ENCODE assay signal across 29 cellular contexts in genomic region chr7:157307534-157307838, GRCh38. TPM values are rescaled to one million over a fixed set of nuclear protein-coding genes. Genes with fewer than 3 reads are reported as not detected.
DNase-seq lines count a peak whose midpoint lies in the region; ATAC-seq, FAIRE-seq and TF ChIP-seq lines count a peak whose summit lies in the region.
"Had no signal": no experiment of that assay in that cellular context is flagged by ENCODE, and none has a peak within 500 bp of the region (broad histone marks: within the 10 kb centered on the region; RNA-seq: fewer than 3 reads in every experiment).

No MANE protein-coding gene starts in this region.

- no peaks in the 10 kb centered on the region; the same call in 1 of the 2 replicates for H3K23me2 ChIP-seq in H1 (ENCODE audit: low read depth, low read length)

- CTCF ChIA-PET in H1 (lab: Charles Lee; ENCODE audit: partially characterized antibody) = interaction anchor here (0.6 to 1.8 kb wide), 3 partner anchors 32 to 102 kb away, joined by 3 to 10 read pairs (median 4); no protein-coding TSS in a partner anchor
- CTCF ChIA-PET in activated CD8-positive, alpha-beta T cell treated with anti-CD3 and anti-CD28 coated beads for 36 hours (lab: Charles Lee) = interaction anchor here (1.3 to 1.4 kb wide), 2 partner anchors 31 to 57 kb away, joined by 3 read pairs; no protein-coding TSS in a partner anchor

- H3K27ac Mint-ChIP-seq in activated naive CD8-positive, alpha-beta T cell treated with anti-CD3 and anti-CD28 coated beads for 36 hours = peak overlapping the region; percentile 61
- H3K27ac Mint-ChIP-seq in activated naive CD8-positive, alpha-beta T cell treated with anti-CD3 and anti-CD28 coated beads, Interleukin-2, amount 50 U/mL, for 24 hours = no peak overlapping the region
- H3K27ac Mint-ChIP-seq in stimulated activated effector memory CD8-positive, alpha-beta T cell treated with anti-CD3 and anti-CD28 coated beads, Interleukin-12 subunit alpha, Interleukin-12 subunit beta, amount 100 ng/mL, for 72 hours = peak overlapping the region; percentile 66
- no peak overlapping the region for H3K27ac Mint-ChIP-seq in activated CD8-positive, alpha-beta T cell treated with anti-CD3 and anti-CD28 coated beads for 36 hours

- H3K4me3 ChIP-seq in Loucy (ENCODE audit: low read length, poor library complexity, severe bottlenecking) (no peak overlapping the region), H1 (ENCODE audit: extremely low read depth in 1 of 4, insufficient read depth in 2 of 4, low read depth in 3 of 4, low read length in 4 of 4) (peak overlapping the region in 1 of 4 experiments; percentile 6; a peak in 1 of 8 replicates), HAP-1 (no peak overlapping the region)
- H3K4me3 ChIP-seq: A549, body of pancreas, esophagus muscularis mucosa, psoas muscle, thyroid gland had no signal

- H3K36me3 Mint-ChIP-seq in activated naive CD8-positive, alpha-beta T cell treated with anti-CD3 and anti-CD28 coated beads for 36 hours = no peaks in the 10 kb centered on the region
- H3K36me3 Mint-ChIP-seq in activated naive CD8-positive, alpha-beta T cell treated with anti-CD3 and anti-CD28 coated beads, Interleukin-2, amount 50 U/mL, for 24 hours (ENCODE audit: low read depth) = no peaks in the 10 kb centered on the region
- H3K36me3 Mint-ChIP-seq in stimulated activated effector memory CD8-positive, alpha-beta T cell treated with anti-CD3 and anti-CD28 coated beads, Interleukin-12 subunit alpha, Interleukin-12 subunit beta, amount 100 ng/mL, for 72 hours = peaks cover 17% of the 10 kb centered on the region
- H3K36me3 Mint-ChIP-seq in activated CD8-positive, alpha-beta T cell treated with anti-CD3 and anti-CD28 coated beads for 36 hours (ENCODE audit: low read depth) = no peaks in the 10 kb centered on the region
- H3K36me3 Mint-ChIP-seq: CD4-positive, alpha-beta memory T cell; naive thymus-derived CD4-positive, alpha-beta T cell had no signal

- peak overlapping the region; percentile 74; the same call in 1 of the 2 replicates for H2BK20ac ChIP-seq in H1 (ENCODE audit: low read length)

- H3K9me3 Mint-ChIP-seq in activated naive CD8-positive, alpha-beta T cell treated with anti-CD3 and anti-CD28 coated beads for 36 hours = no peaks in the 10 kb centered on the region
- H3K9me3 Mint-ChIP-seq in activated naive CD8-positive, alpha-beta T cell treated with anti-CD3 and anti-CD28 coated beads, Interleukin-2, amount 50 U/mL, for 24 hours = no peaks in the 10 kb centered on the region
- H3K9me3 Mint-ChIP-seq in stimulated activated effector memory CD8-positive, alpha-beta T cell treated with anti-CD3 and anti-CD28 coated beads, Interleukin-12 subunit alpha, Interleukin-12 subunit beta, amount 100 ng/mL, for 72 hours = no peaks in the 10 kb centered on the region
- no peaks in the 10 kb centered on the region for H3K9me3 Mint-ChIP-seq in activated CD8-positive, alpha-beta T cell treated with anti-CD3 and anti-CD28 coated beads for 36 hours
- H3K9me3 Mint-ChIP-seq: CD4-positive, alpha-beta memory T cell had no signal

- H2BK12ac ChIP-seq in H1 (ENCODE audit: low read depth, low read length) = peak overlapping the region; percentile 95

- no peak for TF ChIP-seq EP300 in H1 (IDR thresholded peaks at IDR 0.05; ENCODE audit: borderline replicate concordance in 1 of 2, low read depth in 2 of 2, low read length in 2 of 2)

- H2BK120ac ChIP-seq in H1 (replicated peaks; ENCODE audit: low read depth, low read length) = peak overlapping the region; percentile 95

- H2AK5ac ChIP-seq in H1 (ENCODE audit: low read depth, low read length) = peak overlapping the region; percentile 54; the same call in 1 of the 2 replicates

- H3K79me2 ChIP-seq in Loucy (ENCODE audit: insufficient read depth, low read length) = peaks cover 6% of the 10 kb centered on the region; the same call in 1 of the 2 replicates
- H3K79me2 ChIP-seq in H1 (ENCODE audit: control insufficient read depth in 1 of 2, insufficient read depth in 2 of 2, low read length in 2 of 2) = no peaks in the 10 kb centered on the region

- no peak overlapping the region for H4K5ac ChIP-seq in H1 (ENCODE audit: insufficient read length, low read depth, low read length)

- H3K4me1 Mint-ChIP-seq in activated naive CD8-positive, alpha-beta T cell treated with anti-CD3 and anti-CD28 coated beads for 36 hours = peaks cover 16% of the 10 kb centered on the region
- peaks cover 25% of the 10 kb centered on the region for H3K4me1 Mint-ChIP-seq in activated naive CD8-positive, alpha-beta T cell treated with anti-CD3 and anti-CD28 coated beads, Interleukin-2, amount 50 U/mL, for 24 hours
- H3K4me1 Mint-ChIP-seq in stimulated activated effector memory CD8-positive, alpha-beta T cell treated with anti-CD3 and anti-CD28 coated beads, Interleukin-12 subunit alpha, Interleukin-12 subunit beta, amount 100 ng/mL, for 72 hours = peaks cover 50% of the 10 kb centered on the region
- peaks cover 17% of the 10 kb centered on the region for H3K4me1 Mint-ChIP-seq in activated CD8-positive, alpha-beta T cell treated with anti-CD3 and anti-CD28 coated beads for 36 hours (ENCODE audit: low read depth)

- no peak for FAIRE-seq in H1 (lab: Jason Lieb, UNC)
- FAIRE-seq: A549, GM18507, kidney had no signal

- in situ Hi-C loops in HAP-1 (cut with MboI; ENCODE audit: low sequenced_read_pairs) = no loop called here

- H3K27me3 ChIP-seq in Loucy (ENCODE audit: insufficient read depth, low read length, poor library complexity, severe bottlenecking) (no peaks in the 10 kb centered on the region), H1 (replicated peaks in 1 of 4; ENCODE audit: control insufficient read depth in 3 of 4, extremely low read depth in 1 of 4, insufficient read depth in 3 of 4, low read length in 3 of 4) (no peaks in the 10 kb centered on the region), HAP-1 (ENCODE audit: low read depth) (no peaks in the 10 kb centered on the region)
- H3K27me3 ChIP-seq: body of pancreas, thyroid gland had no signal

- peak overlapping the region; percentile 43 for H3K9ac ChIP-seq in Loucy (ENCODE audit: low read depth, low read length, poor library complexity, severe bottlenecking)
- no peak overlapping the region for H3K9ac ChIP-seq in H1 (replicated peaks in 1 of 4; ENCODE audit: extremely low read depth in 1 of 4, low read depth in 3 of 4, low read length in 3 of 4)

- H2AFZ ChIP-seq in Loucy (ENCODE audit: low read length) = no peak overlapping the region
- H2AFZ ChIP-seq in H1 (ENCODE audit: low read length) = no peak overlapping the region

- no peak overlapping the region for H3K23ac ChIP-seq in H1 (ENCODE audit: insufficient read length)

- H3K27me3 Mint-ChIP-seq in activated naive CD8-positive, alpha-beta T cell treated with anti-CD3 and anti-CD28 coated beads for 36 hours = no peaks in the 10 kb centered on the region
- H3K27me3 Mint-ChIP-seq in activated naive CD8-positive, alpha-beta T cell treated with anti-CD3 and anti-CD28 coated beads, Interleukin-2, amount 50 U/mL, for 24 hours = no peaks in the 10 kb centered on the region
- H3K27me3 Mint-ChIP-seq in activated CD8-positive, alpha-beta T cell treated with anti-CD3 and anti-CD28 coated beads for 36 hours = no peaks in the 10 kb centered on the region
- H3K27me3 Mint-ChIP-seq: CD4-positive, alpha-beta memory T cell; naive thymus-derived CD4-positive, alpha-beta T cell had no signal

- 0 out of 2 replicates have a peak overlapping the region, but pooled peaks have one; percentile 63 for H2BK15ac ChIP-seq in H1 (ENCODE audit: low read length)

- no peaks in the 10 kb centered on the region; the same call in 1 of the 2 replicates for H3F3A ChIP-seq in Loucy (ENCODE audit: low read depth)

- peak overlapping the region; percentile 51 for H3K18ac ChIP-seq in H1 (ENCODE audit: extremely low read depth, low read length)

- POLR2A ChIA-PET in H1 (lab: Charles Lee; ENCODE audit: partially characterized antibody) = interaction anchor here (0.7 to 6.2 kb wide), 7 partner anchors 9 to 75 kb away, joined by 3 to 88 read pairs (median 4); partner anchors contain the start of gene DNAJB6
- POLR2A ChIA-PET in activated CD8-positive, alpha-beta T cell treated with anti-CD3 and anti-CD28 coated beads for 36 hours (lab: Charles Lee) = interaction anchor here (0.8 to 1.6 kb wide), 3 partner anchors 29 to 72 kb away, joined by 3 to 5 read pairs (median 3); partner anchors contain the start of gene DNAJB6

- H3K56ac ChIP-seq in H1 (replicated peaks; ENCODE audit: insufficient read length, low read depth, low read length) = peak overlapping the region; percentile 70

- H4K20me1 ChIP-seq in Loucy (ENCODE audit: insufficient read depth, low read length, poor library complexity, severe bottlenecking) = no peaks in the 10 kb centered on the region
- no peaks in the 10 kb centered on the region for H4K20me1 ChIP-seq in H1 (replicated peaks in 1 of 2; ENCODE audit: control insufficient read depth in 1 of 2, insufficient read depth in 2 of 2, low read length in 2 of 2)

- DNase-seq in activated naive CD8-positive, alpha-beta T cell treated with anti-CD3 and anti-CD28 coated beads for 36 hours = no peak
- DNase-seq in activated naive CD8-positive, alpha-beta T cell treated with anti-CD3 and anti-CD28 coated beads, Interleukin-2, amount 50 U/mL, for 24 hours = no peak
- DNase-seq in H1 (ENCODE audit: low read depth in 1 of 2, low spot score in 2 of 2) (no peak), HAP-1 (ENCODE audit: low spot score in 2 of 2) (no peak)
- no peak for DNase-seq in stimulated activated effector memory CD8-positive, alpha-beta T cell treated with anti-CD3 and anti-CD28 coated beads, Interleukin-12 subunit alpha, Interleukin-12 subunit beta, amount 100 ng/mL, for 72 hours (ENCODE audit: low spot score in 2 of 2)
- DNase-seq in activated CD8-positive, alpha-beta T cell treated with anti-CD3 and anti-CD28 coated beads for 36 hours = no peak
- DNase-seq: activated CD4-positive, CD25-positive, alpha-beta regulatory T cell treated with anti-CD3 and anti-CD28 coated beads, Interleukin-2, amount 50 U/mL, for 72 hours; activated effector memory CD4-positive, alpha-beta T cell treated with anti-CD3 and anti-CD28 coated beads, Interleukin-2, amount 50 U/mL, for 16 hours; AML-193; body of pancreas; dermis blood vessel endothelial cell; foreskin fibroblast; head of caudate nucleus; kidney; naive thymus-derived CD4-positive, alpha-beta T cell; NCI-H1417; NCI-H524 treated with DMSO at 0.1 percent for 48 hours; occipital lobe; psoas muscle; Right ventricle myocardium superior; stimulated activated CD4-positive, alpha-beta T cell treated with anti-CD3 and anti-CD28 coated beads, Interleukin-2, amount 100 ng/mL, for 48 hours; thyroid gland had no signal

- intact Hi-C loops in activated CD8-positive, alpha-beta T cell treated with anti-CD3 and anti-CD28 coated beads for 36 hours (cut with micrococcal nuclease) = no loop called here

- no peak overlapping the region; the same call in 1 of the 2 replicates for H4K8ac ChIP-seq in H1 (ENCODE audit: extremely low read depth, insufficient read depth, low read length)

- H3K4ac ChIP-seq in H1 (replicated peaks; ENCODE audit: insufficient read length, low read depth, low read length) = peak overlapping the region; percentile 17

- H3K4me1 ChIP-seq in Loucy (ENCODE audit: insufficient read depth, low read length, poor library complexity, severe bottlenecking) (peaks cover 75% of the 10 kb centered on the region), H1 (replicated peaks in 1 of 4; ENCODE audit: control insufficient read depth in 3 of 4, insufficient read depth in 4 of 4, low read length in 3 of 4) (peaks cover 12 to 27% (median 22%) of the 10 kb centered on the region in 4 experiments), HAP-1 (peaks cover 6% of the 10 kb centered on the region)
- H3K4me1 ChIP-seq: body of pancreas, psoas muscle, thyroid gland had no signal

- H3K36me3 ChIP-seq in Loucy (ENCODE audit: insufficient read depth, low read length) = no peaks in the 10 kb centered on the region
- H3K36me3 ChIP-seq in H1 (ENCODE audit: control insufficient read depth in 2 of 4, insufficient read depth in 4 of 4, low read length in 3 of 4) = no peaks in the 10 kb centered on the region; a peak in 1 of 8 replicates
- H3K36me3 ChIP-seq in HAP-1 (replicated peaks) = no peaks in the 10 kb centered on the region
- H3K36me3 ChIP-seq: esophagus muscularis mucosa, thyroid gland had no signal

- TF ChIP-seq RAD21 in H1 (IDR thresholded peaks at IDR 0.05 in 1 of 2, conservative IDR thresholded peaks at IDR 0.05 in 1 of 2; ENCODE audit: low read depth in 2 of 2, low read length in 2 of 2) = no peak

- no peaks in the 10 kb centered on the region for H3K9me2 ChIP-seq in Loucy (replicated peaks; ENCODE audit: low read depth, low read length)

- H3K4me2 ChIP-seq in Loucy (ENCODE audit: low read depth, low read length, poor library complexity, severe bottlenecking) (no peak overlapping the region), H1 (ENCODE audit: insufficient read depth in 1 of 2, low read depth in 2 of 2, low read length in 2 of 2) (0 out of 4 replicates have a peak overlapping the region, but pooled peaks of 1 of the 2 experiments have one; percentile 11)
- H3K4me2 ChIP-seq: A549 had no signal

- H3K27ac ChIP-seq in H1 (ENCODE audit: low read depth, low read length) = no peak overlapping the region; the same call in 1 of the 2 replicates
- H3K27ac ChIP-seq: body of pancreas, esophagus muscularis mucosa, psoas muscle, thyroid gland had no signal

- peak overlapping the region; percentile 99 for H4K91ac ChIP-seq in H1 (replicated peaks; ENCODE audit: insufficient read length, low read length)

- peak overlapping the region; percentile 91; the same call in 1 of the 2 replicates for H2BK5ac ChIP-seq in H1 (ENCODE audit: low read depth, low read length)

- H3K4me3 Mint-ChIP-seq in activated naive CD8-positive, alpha-beta T cell treated with anti-CD3 and anti-CD28 coated beads for 36 hours = no peak overlapping the region
- H3K4me3 Mint-ChIP-seq in activated naive CD8-positive, alpha-beta T cell treated with anti-CD3 and anti-CD28 coated beads, Interleukin-2, amount 50 U/mL, for 24 hours = no peak overlapping the region
- peak overlapping the region; percentile 24 for H3K4me3 Mint-ChIP-seq in stimulated activated effector memory CD8-positive, alpha-beta T cell treated with anti-CD3 and anti-CD28 coated beads, Interleukin-12 subunit alpha, Interleukin-12 subunit beta, amount 100 ng/mL, for 72 hours
- no peak overlapping the region for H3K4me3 Mint-ChIP-seq in activated CD8-positive, alpha-beta T cell treated with anti-CD3 and anti-CD28 coated beads for 36 hours
- H3K4me3 Mint-ChIP-seq: CD4-positive, alpha-beta memory T cell; naive thymus-derived CD4-positive, alpha-beta T cell had no signal

- TF ChIP-seq CTCF in Loucy (conservative IDR thresholded peaks at IDR 0.05; ENCODE audit: low read length) (no peak), H1 (IDR thresholded peaks at IDR 0.05; ENCODE audit: control extremely low read depth in 1 of 3, insufficient read depth in 1 of 3, low read depth in 1 of 3, low read length in 3 of 3) (no peak)
- no peak for TF ChIP-seq CTCF in activated CD8-positive, alpha-beta T cell treated with anti-CD3 and anti-CD28 coated beads for 36 hours (IDR thresholded peaks at IDR 0.05)

- no peak for ATAC-seq in activated naive CD8-positive, alpha-beta T cell treated with anti-CD3 and anti-CD28 coated beads, Interleukin-2, amount 50 U/mL, for 24 hours
- no peak for ATAC-seq in stimulated activated effector memory CD8-positive, alpha-beta T cell treated with anti-CD3 and anti-CD28 coated beads, Interleukin-12 subunit alpha, Interleukin-12 subunit beta, amount 100 ng/mL, for 72 hours
- ATAC-seq in activated CD8-positive, alpha-beta T cell treated with anti-CD3 and anti-CD28 coated beads for 36 hours = no peak
- no peak for ATAC-seq in GM19035 (IDR thresholded peaks at IDR 0.05; ENCODE audit: unreplicated experiment)
- ATAC-seq: A549, body of pancreas, psoas muscle, sciatic nerve had no signal

- no peaks in the 10 kb centered on the region for H3K79me1 ChIP-seq in H1 (ENCODE audit: low read depth, low read length)

- WGBS in H1 (ENCODE audit: extremely low coverage in 1 of 2, insufficient coverage in 1 of 2, insufficient read length in 1 of 2, insufficient replicate concordance in 2 of 2, low coverage in 1 of 2, low lambda C conversion rate in 2 of 2, missing lambda C conversion rate in 1 of 2), 2 experiments = 91% methylated on average over 7 of the region's 7 CpGs; no CpG with 5 or more reads in 1 of the 2 experiments

- TF ChIP-seq POLR2A in H1 (IDR thresholded peaks at IDR 0.05; ENCODE audit: control extremely low read depth in 1 of 2, low read depth in 2 of 2, low read length in 2 of 2) = no peak

- no peaks in the 10 kb centered on the region for H3K9me3 ChIP-seq in Loucy (ENCODE audit: insufficient read depth, low read depth, low read length)
- H3K9me3 ChIP-seq in H1 (ENCODE audit: insufficient read depth in 2 of 2, low read depth in 1 of 2, low read length in 1 of 2) = no peaks in the 10 kb centered on the region
- no peaks in the 10 kb centered on the region for H3K9me3 ChIP-seq in HAP-1
- H3K9me3 ChIP-seq: A549, body of pancreas, esophagus muscularis mucosa, psoas muscle, thyroid gland had no signal

- H3K14ac ChIP-seq in H1 (ENCODE audit: insufficient read length) = no peak overlapping the region

RNA-seq across cellular contexts. Expression of gene DNAJB6, which starts 29.3 kb away (rescaled TPM):
- 10 to 100 TPM; 77.5 to 78.0 TPM for total RNA-seq in activated naive CD8-positive, alpha-beta T cell treated with anti-CD3 and anti-CD28 coated beads for 36 hours
- total RNA-seq in H1 (2021; fragmentation: NEBNext Ultra II Directional; extraction: Animal tissue kit (Norgen Biotek cat#: 25700)) = 270 and 295 TPM in 2 replicates
- polyA plus RNA-seq in H1 (2011; rRNA removed) = 117 and 166 TPM in 2 replicates
- 170 TPM for polyA plus RNA-seq in H1 (2011; cell fraction: cytosol; rRNA removed)
- 108 TPM for polyA plus RNA-seq in H1 (2011; cell fraction: nucleus; rRNA removed)
- polyA plus RNA-seq in H1 (2012, experiment 1 of 2) = 237 to 389 TPM (median 263 TPM) in 4 replicates
- polyA plus RNA-seq in H1 (2012, experiment 2 of 2) = 129 TPM
- polyA plus RNA-seq in H1 (2013, experiment 1 of 2) = 323 TPM
- polyA plus RNA-seq in H1 (2013, experiment 2 of 2) = 304 TPM
- 66.6 and 92.4 TPM in 2 replicates for polyA minus RNA-seq in H1 (2011; rRNA and poly(A)+ RNA removed)
- polyA minus RNA-seq in H1 (2011; cell fraction: cytosol; rRNA and poly(A)+ RNA removed) = 170 TPM
- 112 TPM for polyA minus RNA-seq in H1 (2011; cell fraction: nucleus; rRNA and poly(A)+ RNA removed)
- total RNA-seq in activated CD8-positive, alpha-beta T cell treated with anti-CD3 and anti-CD28 coated beads for 36 hours = 10 to 100 TPM; 67.8 to 80.6 TPM

Comparison
In these comparisons a context has a peak if more than half of its experiments do, and no peak if none do; other contexts are left out.
1. H3K27ac Mint-ChIP-seq: peak in activated naive CD8-positive, alpha-beta T cell treated with anti-CD3 and anti-CD28 coated beads for 36 hours (single experiment) and stimulated activated effector memory CD8-positive, alpha-beta T cell treated with anti-CD3 and anti-CD28 coated beads, Interleukin-12 subunit alpha, Interleukin-12 subunit beta, amount 100 ng/mL, for 72 hours (single experiment); none in activated naive CD8-positive, alpha-beta T cell treated with anti-CD3 and anti-CD28 coated beads, Interleukin-2, amount 50 U/mL, for 24 hours (single experiment) and activated CD8-positive, alpha-beta T cell treated with anti-CD3 and anti-CD28 coated beads for 36 hours (single experiment).